ENCODE assay signal across 19 cellular contexts in the genomic region with DNA sequence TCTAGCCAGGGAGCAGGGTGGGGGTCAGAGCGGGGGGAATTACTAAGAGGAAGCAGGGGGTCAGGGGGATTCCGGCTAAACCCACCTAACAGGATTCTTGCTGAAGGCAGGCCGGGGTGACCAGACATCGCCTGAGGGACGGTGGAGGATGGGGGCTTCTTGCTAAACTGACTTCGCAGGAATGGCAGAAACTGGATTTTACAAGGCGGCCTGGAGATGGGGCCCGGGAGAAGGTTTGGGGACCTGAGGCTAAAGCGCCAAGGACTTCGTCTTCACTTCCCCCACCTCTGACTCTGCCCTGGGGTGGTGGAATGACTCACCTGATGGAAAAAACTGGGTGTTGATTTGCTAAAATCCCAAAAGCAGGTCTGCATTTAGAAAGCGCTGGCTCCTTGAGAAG. TPM values are rescaled to one million over a fixed set of nuclear protein-coding genes. Genes with fewer than 3 reads are reported as not detected.
"Had no signal": no experiment of that assay in that cellular context is flagged by ENCODE, and none has a peak within 500 bp of the region (broad histone marks: within the 10 kb centered on the region; RNA-seq: fewer than 3 reads in every experiment).

No MANE protein-coding gene starts in this region.

- H3K27ac ChIP-seq: colonic mucosa, heart right ventricle, left lung, transverse colon, vagina had no signal

- H3K9me3 ChIP-seq: colonic mucosa, transverse colon had no signal

- H3K27me3 ChIP-seq: colonic mucosa, heart right ventricle, left lung, transverse colon, vagina had no signal

- H3K4me3 ChIP-seq: colonic mucosa, heart right ventricle, left lung, smooth muscle cell, transverse colon, vagina had no signal

- DNase-seq: activated B cell treated with CpG ODN at 0.5 μM for 24 hours; activated CD4-positive, alpha-beta T cell treated with anti-CD3 and anti-CD28 coated beads for 48 hours; activated CD8-positive, alpha-beta T cell treated with anti-CD3 and anti-CD28 coated beads, Interleukin-2, amount 10 ng/mL, durations not matched to agents 7 days and 5 days; activated gamma-delta T cell treated with Interleukin-2 at 50 U/mL for 16 hours; colonic mucosa; endodermal cell; heart right ventricle; left lung; stimulated activated CD4-positive, alpha-beta T cell treated with anti-CD3 and anti-CD28 coated beads, Interleukin-15, amount 100 ng/mL, for 24 hours; stimulated activated CD4-positive, alpha-beta T cell treated with anti-CD3 and anti-CD28 coated beads, Interleukin-2, amount 100 ng/mL, for 48 hours; stimulated activated CD8-positive, alpha-beta memory T cell treated with anti-CD3 and anti-CD28 coated beads, Interleukin-4, amount 100 ng/mL, for 48 hours; stimulated activated naive B cell treated with anti-CD40 and anti-IgM and Interleukin-4, amounts not matched to agents 10 μg/mL and 1 μg/mL and 100 μg/mL, for 72 hours; transverse colon had no signal

- H3K36me3 ChIP-seq: colonic mucosa, heart right ventricle, left lung, transverse colon, vagina had no signal

- H3K4me1 ChIP-seq: colonic mucosa had no signal

- H3K4me2 ChIP-seq: smooth muscle cell had no signal

- ATAC-seq: activated CD8-positive, alpha-beta T cell treated with anti-CD3 and anti-CD28 coated beads, Interleukin-2, amount 10 ng/mL, durations not matched to agents 7 days and 5 days; activated naive CD4-positive, alpha-beta T cell treated with anti-CD3 and anti-CD28 coated beads, Interleukin-2, amount 50 U/mL, for 72 hours; heart right ventricle; left lung; natural killer cell treated with Interleukin-12 subunit alpha and Interleukin-12 subunit beta and Interleukin-15 and Interleukin-18, amount 100 ng/mL, for 72 hours; sciatic nerve; stimulated activated naive B cell treated with anti-CD40 and anti-IgM and Interleukin-4, amounts not matched to agents 10 μg/mL and 1 μg/mL and 100 μg/mL, for 72 hours had no signal

RNA-seq across cellular contexts. Expression of a gene that starts 53.3 kb away (rescaled TPM):
- total RNA-seq: activated T-helper 1 cell treated with anti-CD3 and anti-CD28 coated beads, Interleukin-12 subunit alpha, Interleukin-12 subunit beta, Interleukin-2, Interleukin-4 antibody, amounts not matched to agents 30 ng/mL and 10 ng/mL and 1 ng/mL, durations not matched to agents 14 hours and 24 hours and 36 hours; natural killer cell treated with Interleukin-12 subunit alpha and Interleukin-12 subunit beta and Interleukin-15 and Interleukin-18, amount 100 ng/mL, for 72 hours had no signal
- polyA plus RNA-seq: smooth muscle cell had no signal
